In genomic region chrX:53089224-53089842, GRCh38 we compare ENCODE assay signal across 7 cellular contexts. TPM values are rescaled to one million over a fixed set of nuclear protein-coding genes. Genes with fewer than 3 reads are reported as not detected.
DNase-seq lines count a peak whose midpoint lies in the region; ATAC-seq and TF ChIP-seq lines count a peak whose summit lies in the region.

No MANE protein-coding gene starts in this region.

- no peak for ATAC-seq in RWPE2 (ENCODE audit: low read depth)

- H3K27ac Mint-ChIP-seq in chondrocyte (ENCODE audit: unreplicated experiment) = peak overlapping the region; percentile 93

- in situ Hi-C loops in G401 (cut with HindIII; ENCODE audit: low sequenced_read_pairs) = no loop called here

- H3K27me3 Mint-ChIP-seq in chondrocyte (ENCODE audit: low read depth) = no peaks in the 10 kb centered on the region

- H3K36me3 ChIP-seq in RWPE2 (ENCODE audit: low read depth) (peaks cover 20% of the 10 kb centered on the region), subcutaneous abdominal adipose tissue (ENCODE audit: control insufficient read depth in 5 of 5, insufficient read depth in 5 of 5, low read length in 5 of 5) (peaks cover 0 to 20% (median 10%) of the 10 kb centered on the region in 5 donors)

- DNase-seq in G401 (ENCODE audit: low spot score) (peak; percentile 84), M059J (ENCODE audit: low read depth) (peak; percentile 53), RWPE2 (ENCODE audit: low spot score) (no peak), chondrocyte (ENCODE audit: low spot score) (no peak), left kidney (ENCODE audit: low read depth, low spot score) (peak; percentile 72)
- no peak for DNase-seq in effector CD8-positive, alpha-beta T cell (lab: John Stamatoyannopoulos, UW)

- peaks cover 10% of the 10 kb centered on the region for H3K36me3 Mint-ChIP-seq in chondrocyte (ENCODE audit: low read depth)

- TF ChIP-seq CTCF in RWPE2 (IDR thresholded peaks at IDR 0.05; ENCODE audit: poor library complexity, severe bottlenecking) (peak; percentile 81), chondrocyte (IDR thresholded peaks at IDR 0.05) (peak; percentile 85)

- H3K9me3 ChIP-seq in RWPE2 (ENCODE audit: severe bottlenecking) (no peaks in the 10 kb centered on the region), subcutaneous abdominal adipose tissue (ENCODE audit: control insufficient read depth in 5 of 5, low read length in 5 of 5) (no peaks in the 10 kb centered on the region)

- peaks cover 36% of the 10 kb centered on the region for H3K4me1 Mint-ChIP-seq in chondrocyte (ENCODE audit: low read depth)

- peak overlapping the region; percentile 81 for H3K4me3 Mint-ChIP-seq in chondrocyte (ENCODE audit: unreplicated experiment)

- H3K9me3 Mint-ChIP-seq in chondrocyte (ENCODE audit: low read depth) = peaks cover 6% of the 10 kb centered on the region

- H3K27ac ChIP-seq in RWPE2 (ENCODE audit: poor library complexity, severe bottlenecking) (peak overlapping the region; percentile 83), subcutaneous abdominal adipose tissue (ENCODE audit: low read depth, low read length) (peak overlapping the region; percentile 63)

- H3K9ac ChIP-seq in subcutaneous abdominal adipose tissue (ENCODE audit: low read length in 5 of 5) = peak overlapping the region in 2 of 5 donors; percentile 51 to 62

- H3K4me3 ChIP-seq in RWPE2 (ENCODE audit: severe bottlenecking) = peak overlapping the region; percentile 22
- H3K4me3 ChIP-seq in subcutaneous abdominal adipose tissue (ENCODE audit: low read depth in 1 of 5, low read length in 5 of 5) = peak overlapping the region; percentile 43 to 58 (median 45)

- no peaks in the 10 kb centered on the region for H3K27me3 ChIP-seq in RWPE2 (ENCODE audit: insufficient read depth, poor library complexity, severe bottlenecking)
- peaks cover 0 to 18% (median 9%) of the 10 kb centered on the region in 5 donors for H3K27me3 ChIP-seq in subcutaneous abdominal adipose tissue (ENCODE audit: control insufficient read depth in 5 of 5, insufficient read depth in 4 of 5, low read length in 5 of 5)

- peaks cover 2% of the 10 kb centered on the region for H3K4me1 ChIP-seq in RWPE2 (ENCODE audit: insufficient read depth, poor library complexity, severe bottlenecking)
- peaks cover 3 to 13% (median 9%) of the 10 kb centered on the region in 5 donors for H3K4me1 ChIP-seq in subcutaneous abdominal adipose tissue (ENCODE audit: control insufficient read depth in 5 of 5, insufficient read depth in 5 of 5, low read length in 5 of 5)

RNA-seq across cellular contexts. Expression of gene KANTR, which starts 4.6 kb away (rescaled TPM):
- 1.5 and 4.7 TPM in 2 replicates for total RNA-seq in G401 (2014; rRNA removed; shearing (Covaris generic))
- total RNA-seq in M059J (2014; rRNA removed; shearing (Covaris generic)) = 3.3 TPM in 2 replicates
- 5.8 to 12.7 TPM (median 6.6 TPM) in 3 replicates for total RNA-seq in chondrocyte

RNA-seq across cellular contexts. Expression of gene TSPYL2, which starts 7.2 kb away (rescaled TPM):
- 21.7 and 32.0 TPM in 2 replicates for total RNA-seq in G401 (2014; rRNA removed; shearing (Covaris generic))
- total RNA-seq in M059J (2014; rRNA removed; shearing (Covaris generic)) = 4.9 and 18.5 TPM in 2 replicates
- total RNA-seq in chondrocyte = 25.9 to 42.5 TPM (median 29.8 TPM) in 3 replicates

RNA-seq across cellular contexts. Expression of gene GPR173, which starts 40.7 kb away (rescaled TPM):
- total RNA-seq in G401 (2014; rRNA removed; shearing (Covaris generic)) = not detected in 2 replicates
- total RNA-seq in M059J (2014; rRNA removed; shearing (Covaris generic)) = 0.54 and 0.81 TPM in 2 replicates
- 7.9 to 18.2 TPM (median 8.5 TPM) in 3 replicates for total RNA-seq in chondrocyte

Comparison
In these comparisons a context has a peak if more than half of its experiments do, and no peak if none do; other contexts are left out.
1. DNase-seq: peak in G401 (single experiment), M059J (single experiment) and left kidney (single experiment); none in RWPE2 (single experiment), chondrocyte (single experiment) and effector CD8-positive, alpha-beta T cell (single experiment).